In genomic region chr3:88203537-88204143, GRCh38 we compare ENCODE assay signal across 7 cellular contexts. TPM values are rescaled to one million over a fixed set of nuclear protein-coding genes. Genes with fewer than 3 reads are reported as not detected.
A peak's percentile ranks its signal among the peaks of the same experiment; 100 is the strongest.
DNase-seq lines count a peak whose midpoint lies in the region; TF ChIP-seq lines count a peak whose summit lies in the region.

No MANE protein-coding gene starts in this region.

- WGBS in GM23248 (ENCODE audit: low coverage in 1 of 2, low lambda C conversion rate in 2 of 2, missing lambda C conversion rate in 2 of 2), 2 experiments: 9% methylated on average over 6 of the region's 6 CpGs
- 3 to 10% (median 7%) methylated on average over 6 of the region's 6 CpGs for whole genome bisulfite sequencing in adrenal gland, 4 donors
- 4 to 12% methylated on average over 6 of the region's 6 CpGs for WGBS in sigmoid colon, 2 donors

- DNase-seq in GM23248: peak; percentile 73
- peak; percentile 75 for DNase-seq in KBM-7
- peak; percentile 42 to 79 for DNase-seq in SJCRH30
- peak; percentile 44 to 88 (median 67) for DNase-seq in adrenal gland
- DNase-seq in right atrium auricular region (ENCODE audit: low spot score): peak; percentile 77
- peak; percentile 74 for DNase-seq in sigmoid colon

- no peaks in the 10 kb centered on the region for H3K79me2 ChIP-seq in GM23248 (ENCODE audit: insufficient read depth)

- no peaks in the 10 kb centered on the region for H3K36me3 ChIP-seq in GM23248 (ENCODE audit: low read depth)
- no peaks in the 10 kb centered on the region for H3K36me3 ChIP-seq in SJCRH30
- no peaks in the 10 kb centered on the region for H3K36me3 ChIP-seq in adrenal gland (replicated peaks in 1 of 2)
- no peaks in the 10 kb centered on the region for H3K36me3 ChIP-seq in right atrium auricular region
- no peaks in the 10 kb centered on the region for H3K36me3 ChIP-seq in sigmoid colon

- H3K27ac ChIP-seq in GM23248 (no peak overlapping the region), SJCRH30 (no peak overlapping the region), adrenal gland (no peak overlapping the region), right atrium auricular region (no peak overlapping the region), sigmoid colon (no peak overlapping the region)

- no peaks in the 10 kb centered on the region for H3K4me1 ChIP-seq in GM23248 (ENCODE audit: insufficient read depth)
- H3K4me1 ChIP-seq in SJCRH30: no peaks in the 10 kb centered on the region
- H3K4me1 ChIP-seq in adrenal gland (replicated peaks in 1 of 2): no peaks in the 10 kb centered on the region
- no peaks in the 10 kb centered on the region for H3K4me1 ChIP-seq in right atrium auricular region
- H3K4me1 ChIP-seq in sigmoid colon: no peaks in the 10 kb centered on the region

- TF ChIP-seq CTCF in GM12872 (IDR thresholded peaks at IDR 0.05; ENCODE audit: insufficient read depth, low read depth, low read length): peak; percentile 84
- TF ChIP-seq CTCF in adrenal gland (IDR thresholded peaks at IDR 0.05): peak; percentile 67 to 82 (median 74)
- TF ChIP-seq CTCF in right atrium auricular region (IDR thresholded peaks at IDR 0.05): peak; percentile 69 to 89
- peak; percentile 45 to 83 (median 69) for TF ChIP-seq CTCF in sigmoid colon (IDR thresholded peaks at IDR 0.05)

- no peaks in the 10 kb centered on the region for H3K27me3 ChIP-seq in GM23248 (replicated peaks; ENCODE audit: insufficient read depth)
- H3K27me3 ChIP-seq in SJCRH30: no peaks in the 10 kb centered on the region
- no peaks in the 10 kb centered on the region for H3K27me3 ChIP-seq in adrenal gland
- H3K27me3 ChIP-seq in right atrium auricular region: no peaks in the 10 kb centered on the region
- no peaks in the 10 kb centered on the region for H3K27me3 ChIP-seq in sigmoid colon

- no peak overlapping the region for H3K4me2 ChIP-seq in GM23248 (ENCODE audit: unreplicated experiment)

- H3K9me3 ChIP-seq in GM23248 (ENCODE audit: low read depth): no peaks in the 10 kb centered on the region
- no peaks in the 10 kb centered on the region for H3K9me3 ChIP-seq in SJCRH30 (replicated peaks)
- H3K9me3 ChIP-seq in adrenal gland (replicated peaks in 1 of 3): no peaks in the 10 kb centered on the region
- no peaks in the 10 kb centered on the region for H3K9me3 ChIP-seq in right atrium auricular region
- no peaks in the 10 kb centered on the region for H3K9me3 ChIP-seq in sigmoid colon

- no peak for TF ChIP-seq POLR2A in adrenal gland (IDR thresholded peaks at IDR 0.05)
- TF ChIP-seq POLR2A in sigmoid colon (IDR thresholded peaks at IDR 0.05): no peak

- no peak for TF ChIP-seq EP300 in sigmoid colon (IDR thresholded peaks at IDR 0.05)

- no peak overlapping the region for H2AFZ ChIP-seq in GM23248

- no peaks in the 10 kb centered on the region for H4K20me1 ChIP-seq in GM23248 (ENCODE audit: insufficient read depth)

- in situ Hi-C loops in GM23248 (cut with MboI) (loop anchor here (25.0 kb wide), 2 partner anchors 1884 to 1984 kb away; no protein-coding TSS in a partner anchor), KBM-7 (cut with MboI; ENCODE audit: low pct_unique_long_range_greater_than_20kb, low sequenced_read_pairs) (no loop called here)

- H3K9ac ChIP-seq in GM23248: no peak overlapping the region

- H3F3A ChIP-seq in GM23248 (ENCODE audit: insufficient read depth): no peaks in the 10 kb centered on the region

- no peaks in the 10 kb centered on the region for H3K9me2 ChIP-seq in GM23248 (ENCODE audit: insufficient read depth)

- intact Hi-C loops in adrenal gland (cut with DNase I) (loop anchor here in 1 of 2 donors (10.0 kb wide), 1 partner anchor 1981 kb away; no protein-coding TSS in a partner anchor), sigmoid colon (cut with DNase I) (loop anchor here (2.0 to 10.0 kb wide), 3 partner anchors 911 to 1979 kb away; no protein-coding TSS in a partner anchor)

- H3K4me3 ChIP-seq in GM23248 (no peak overlapping the region), SJCRH30 (no peak overlapping the region), adrenal gland (no peak overlapping the region), right atrium auricular region (no peak overlapping the region), sigmoid colon (no peak overlapping the region)

RNA-seq across cellular contexts. Expression of gene C3orf38, which starts 53.9 kb away (rescaled TPM):
- 21.6 and 26.8 TPM in 2 replicates for total RNA-seq in GM23248 (2014; rRNA removed; shearing (Covaris generic))
- polyA plus RNA-seq in GM23248 (2016; fragmentation: Nextera tagmentation; extraction: Ambion mirVana) (24.9 and 25.3 TPM in 2 replicates), adrenal gland (10 to 100 TPM in 1 of 3 donors, 1 to 10 TPM in 2; 4.3 to 26.1 (median 6.3) TPM), sigmoid colon (10 to 100 TPM in 2 of 3 donors, 1 to 10 TPM in 1; 9.1 to 19.2 (median 11.4) TPM)
- total RNA-seq in SJCRH30 (2014; rRNA removed; shearing (Covaris generic)): 29.4 and 30.2 TPM in 2 replicates
- total RNA-seq in adrenal gland (10 to 100 TPM in 7 of 8 donors, 1 to 10 TPM in 1; 7.7 to 25.4 (median 19.9) TPM), right atrium auricular region (10 to 100 TPM; 12.0 to 12.5 TPM), sigmoid colon (10 to 100 TPM; 16.6 to 19.3 (median 17.3) TPM)
